ENCODE assay signal across 19 cellular contexts in the genomic region with DNA sequence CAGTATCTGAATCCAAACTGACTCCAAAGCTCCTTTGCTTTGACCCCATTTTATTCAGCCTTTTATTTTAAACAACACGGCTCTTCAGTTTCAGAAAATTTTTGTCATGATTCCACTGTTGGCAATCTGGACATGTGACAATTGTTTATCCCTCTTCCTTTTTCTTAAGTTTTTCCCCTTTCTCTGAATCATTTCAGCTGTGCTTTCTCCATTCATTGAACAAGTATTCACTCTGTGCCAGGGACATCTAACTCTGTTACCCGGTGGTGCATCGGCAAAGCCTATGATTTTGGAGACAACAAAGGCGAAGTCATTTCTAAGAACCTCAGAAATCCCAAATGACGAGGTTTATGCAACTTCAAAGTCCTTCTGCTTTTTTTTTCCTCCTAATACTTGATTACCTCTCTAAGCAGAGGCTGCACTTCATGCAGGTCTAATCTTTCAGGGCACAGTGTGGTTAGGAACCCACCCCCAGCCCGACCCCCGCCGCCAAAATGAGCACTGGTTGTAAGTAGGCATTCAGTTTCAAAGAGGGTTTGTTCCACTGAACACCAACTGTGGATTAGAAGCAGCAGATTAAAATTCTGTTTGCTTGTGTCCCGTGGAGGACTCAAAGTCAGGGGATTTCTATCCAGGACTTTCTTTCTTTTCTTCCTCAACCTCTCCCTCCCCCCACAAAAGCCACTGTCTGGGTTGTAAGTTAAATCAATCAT. TPM values are rescaled to one million over a fixed set of nuclear protein-coding genes. Genes with fewer than 3 reads are reported as not detected.
"Had no signal": no experiment of that assay in that cellular context is flagged by ENCODE, and none has a peak within 500 bp of the region (broad histone marks: within the 10 kb centered on the region; RNA-seq: fewer than 3 reads in every experiment).

No MANE protein-coding gene starts in this region.

- H3K4me3 Mint-ChIP-seq: activated CD4-positive, alpha-beta memory T cell treated with anti-CD3 and anti-CD28 coated beads, Interleukin-2, amount 10 ng/mL, durations not matched to agents 7 days and 5 days; activated naive CD8-positive, alpha-beta T cell; stimulated activated naive CD8-positive, alpha-beta T cell treated with anti-CD3 and anti-CD28 coated beads, Interleukin-15, amount 100 ng/mL, for 72 hours; WTC11 had no signal

- H3K9me3 Mint-ChIP-seq: activated CD4-positive, alpha-beta memory T cell treated with anti-CD3 and anti-CD28 coated beads, Interleukin-2, amount 10 ng/mL, durations not matched to agents 7 days and 5 days; stimulated activated naive CD8-positive, alpha-beta T cell treated with anti-CD3 and anti-CD28 coated beads, Interleukin-15, amount 100 ng/mL, for 72 hours; WTC11 had no signal

- ATAC-seq: heart right ventricle; left colon; lower lobe of right lung; stimulated activated naive CD8-positive, alpha-beta T cell treated with anti-CD3 and anti-CD28 coated beads, Interleukin-15, amount 100 ng/mL, for 72 hours had no signal

- H3K27ac ChIP-seq: breast epithelium, heart right ventricle, lower lobe of right lung, parathyroid adenoma, right atrium auricular region, SJSA1, skin epidermis, testis had no signal

- DNase-seq: activated CD4-positive, alpha-beta memory T cell treated with anti-CD3 and anti-CD28 coated beads, Interleukin-2, amount 10 ng/mL, durations not matched to agents 7 days and 5 days; activated CD4-positive, alpha-beta T cell treated with anti-CD3 and anti-CD28 coated beads for 4 hours; activated CD8-positive, alpha-beta memory T cell treated with anti-CD3 and anti-CD28 coated beads, Interleukin-2, amount 50 U/mL, for 4 hours; activated effector memory CD4-positive, alpha-beta T cell treated with anti-CD3 and anti-CD28 coated beads, Interleukin-2, amount 50 U/mL, for 16 hours; activated T-cell treated with anti-CD3 and anti-CD28 coated beads, Interleukin-2, amount 50 U/mL, for 48 hours; effector CD4-positive, alpha-beta T cell; heart right ventricle; left colon; lower lobe of right lung; stimulated activated naive CD8-positive, alpha-beta T cell treated with anti-CD3 and anti-CD28 coated beads, Interleukin-15, amount 100 ng/mL, for 72 hours; T-helper 2 cell had no signal

- H2AFZ ChIP-seq: parathyroid adenoma had no signal

- H3K36me3 ChIP-seq: breast epithelium, heart right ventricle, lower lobe of right lung, right atrium auricular region, SJSA1 had no signal

- H3K9ac ChIP-seq: parathyroid adenoma had no signal

- H3K36me3 Mint-ChIP-seq: activated naive CD8-positive, alpha-beta T cell; WTC11 had no signal

- H3K79me2 ChIP-seq: parathyroid adenoma had no signal

- H3K4me3 ChIP-seq: breast epithelium, heart right ventricle, lower lobe of right lung, right atrium auricular region, SJSA1, skin epidermis, testis had no signal

- H3K9me3 ChIP-seq: breast epithelium, heart right ventricle, lower lobe of right lung, right atrium auricular region, SJSA1, testis had no signal

- H3K4me1 Mint-ChIP-seq: activated CD4-positive, alpha-beta memory T cell treated with anti-CD3 and anti-CD28 coated beads, Interleukin-2, amount 10 ng/mL, durations not matched to agents 7 days and 5 days; stimulated activated naive CD8-positive, alpha-beta T cell treated with anti-CD3 and anti-CD28 coated beads, Interleukin-15, amount 100 ng/mL, for 72 hours had no signal

- H3K27ac Mint-ChIP-seq: activated CD4-positive, alpha-beta memory T cell treated with anti-CD3 and anti-CD28 coated beads, Interleukin-2, amount 10 ng/mL, durations not matched to agents 7 days and 5 days; activated naive CD8-positive, alpha-beta T cell; stimulated activated naive CD8-positive, alpha-beta T cell treated with anti-CD3 and anti-CD28 coated beads, Interleukin-15, amount 100 ng/mL, for 72 hours; WTC11 had no signal

- H3K27me3 Mint-ChIP-seq: activated CD4-positive, alpha-beta memory T cell treated with anti-CD3 and anti-CD28 coated beads, Interleukin-2, amount 10 ng/mL, durations not matched to agents 7 days and 5 days had no signal

- H3K27me3 ChIP-seq: breast epithelium, right atrium auricular region, testis had no signal

- H3K4me1 ChIP-seq: breast epithelium, lower lobe of right lung, parathyroid adenoma, right atrium auricular region, SJSA1, testis had no signal

RNA-seq across cellular contexts. Expression of gene ST6GAL2, which starts 18.6 kb away (rescaled TPM):
- total RNA-seq: activated CD4-positive, alpha-beta memory T cell treated with anti-CD3 and anti-CD28 coated beads, Interleukin-2, amount 10 ng/mL, durations not matched to agents 7 days and 5 days; SJSA1 had no signal
